In the genomic region with DNA sequence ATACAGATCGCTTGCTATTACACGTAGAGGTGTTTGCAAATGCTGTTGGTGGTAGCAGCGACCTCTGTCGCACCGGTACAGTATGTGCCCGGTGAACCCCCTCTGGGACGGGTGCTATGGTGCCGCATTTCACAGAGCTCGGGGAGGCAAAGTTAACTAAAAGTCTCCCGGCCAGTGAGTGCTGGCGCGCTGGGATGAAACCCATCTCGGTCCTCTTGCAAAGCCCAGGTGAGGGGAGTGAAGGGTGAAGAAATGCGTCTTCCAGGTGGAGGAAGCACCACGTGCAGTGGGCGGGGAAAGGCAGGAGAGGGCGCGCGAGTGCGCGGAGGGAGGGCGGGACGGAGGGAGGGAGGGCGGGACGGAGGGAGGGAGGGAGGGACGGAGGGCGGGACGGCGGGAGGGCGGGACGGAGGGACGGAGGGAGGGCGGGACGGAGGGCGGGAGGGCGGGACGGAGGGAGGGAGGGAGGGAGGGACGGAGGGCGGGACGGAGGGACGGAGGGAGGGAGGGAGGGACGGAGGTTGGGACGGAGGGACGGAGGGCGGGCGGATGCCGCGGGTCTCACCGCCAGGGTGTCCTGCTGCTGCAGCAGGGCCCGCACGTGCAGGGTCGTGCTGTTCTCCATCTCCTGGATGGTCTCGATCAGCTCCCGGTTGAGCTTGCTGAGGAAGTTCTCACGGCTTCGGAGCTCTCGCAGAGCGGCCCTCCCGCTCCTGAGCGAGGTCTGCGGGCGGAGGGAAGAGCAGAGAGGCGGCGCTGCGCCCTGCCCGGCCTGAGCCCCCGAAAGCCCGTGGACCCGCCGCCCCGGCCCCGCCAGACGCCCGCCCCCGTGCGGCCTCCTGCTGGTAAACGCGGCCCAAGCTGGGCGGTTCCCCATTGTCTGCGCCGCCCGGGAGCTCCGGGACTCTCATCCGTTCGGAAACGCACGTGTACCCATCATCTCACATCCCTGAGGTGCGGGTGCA, we compare ENCODE assay signal across 19 cellular contexts. TPM values are rescaled to one million over a fixed set of nuclear protein-coding genes. Genes with fewer than 3 reads are reported as not detected.
DNase-seq lines count a peak whose midpoint lies in the region; ATAC-seq, FAIRE-seq and TF ChIP-seq lines count a peak whose summit lies in the region.
"Had no signal": no experiment of that assay in that cellular context is flagged by ENCODE, and none has a peak within 500 bp of the region (broad histone marks: within the 10 kb centered on the region; RNA-seq: fewer than 3 reads in every experiment).

No MANE protein-coding gene starts in this region.

- H3K4me1 ChIP-seq in HepG2 (ENCODE audit: insufficient read depth, low read length) = no peaks in the 10 kb centered on the region
- no peaks in the 10 kb centered on the region for H3K4me1 ChIP-seq in uterus
- H3K4me1 ChIP-seq: A549, SJSA1, stomach had no signal

- ATAC-seq in Right ventricle myocardium inferior (peak; percentile 60), HepG2 (no peak)
- ATAC-seq: A549 had no signal

- no peak for TF ChIP-seq RAD21 in HepG2 (CRISPR knock-in tag; IDR thresholded peaks at IDR 0.05)

- peaks cover 0 to 1% (median 0%) of the 10 kb centered on the region in 3 donors for H3K27me3 Mint-ChIP-seq in immature natural killer cell (ENCODE audit: low read depth in 3 of 3)

- peak overlapping the region in 1 of 5 donors; percentile 57 for H3K4me3 Mint-ChIP-seq in immature natural killer cell
- H3K4me3 Mint-ChIP-seq: neural crest cell had no signal

- no TSS peak for BruUV-seq in HepG2 (replicated peaks; lab: Mats Ljungman, UMichigan)

- CTCF ChIA-PET in HepG2 (lab: Yijun Ruan, JAX; ENCODE audit: low intra/inter-chr PET ratio, low total read pairs) = no interaction called here

- H3K36me3 ChIP-seq in HepG2 (replicated peaks in 1 of 2; ENCODE audit: control insufficient read depth in 1 of 2, insufficient read depth in 2 of 2, low read length in 2 of 2) = peaks cover 30 to 46% of the 10 kb centered on the region in 2 experiments
- no peaks in the 10 kb centered on the region for H3K36me3 ChIP-seq in uterus

- peak; percentile 75 for DNase-seq in Right ventricle myocardium inferior (ENCODE audit: missing footprints)
- no peak for DNase-seq in cardiac septum (ENCODE audit: low spot score)
- peak; percentile 54 for DNase-seq in fibroblast of pulmonary artery (ENCODE audit: low read depth)
- no peak for DNase-seq in HepG2 (ENCODE audit: low spot score)
- peak; percentile 43 to 68 for DNase-seq in uterus
- no peak for DNase-seq in activated CD4-positive, CD25-positive, alpha-beta regulatory T cell (lab: John Stamatoyannopoulos, UW)
- no peak for DNase-seq in immature natural killer cell
- no peak for DNase-seq in activated CD4-positive, alpha-beta T cell treated with anti-CD3 and anti-CD28 coated beads for 48 hours
- DNase-seq: activated CD4-positive, CD25-positive, alpha-beta regulatory T cell treated with anti-CD3 and anti-CD28 coated beads, Interleukin-2, amount 50 U/mL, for 72 hours; activated naive CD4-positive, alpha-beta T cell treated with Interleukin-2 at 50 U/mL for 16 hours; DMS79 treated with DMSO at 0.1 percent for 48 hours; effector CD4-positive, alpha-beta T cell; NCI-H1417; NCI-H69; stomach had no signal

- peaks cover 0 to 16% (median 8%) of the 10 kb centered on the region in 3 donors for H3K36me3 Mint-ChIP-seq in immature natural killer cell

- H2AFZ ChIP-seq in HepG2 (ENCODE audit: low read length) = no peak overlapping the region

- no peaks in the 10 kb centered on the region for H3K9me3 Mint-ChIP-seq in immature natural killer cell
- H3K9me3 Mint-ChIP-seq: neural crest cell had no signal

- no peak for TF ChIP-seq EP300 in HepG2 (IDR thresholded peaks at IDR 0.05; ENCODE audit: low read depth in 2 of 2, low read length in 2 of 2)
- TF ChIP-seq EP300 in HepG2 (CRISPR knock-in tag; IDR thresholded peaks at IDR 0.05; ENCODE audit: borderline replicate concordance) = no peak

- no peak overlapping the region for H3K27ac ChIP-seq in HepG2 (ENCODE audit: extremely low read length, insufficient read depth, low read length)
- H3K27ac ChIP-seq in uterus = peak overlapping the region in 1 of 2 donors; percentile 57
- H3K27ac ChIP-seq: A549, SJSA1, stomach had no signal

- POLR2A ChIA-PET in HepG2 (lab: Yijun Ruan, JAX) = no interaction called here

- no peaks in the 10 kb centered on the region for H4K20me1 ChIP-seq in HepG2 (ENCODE audit: insufficient read depth, low read length)

- no peaks in the 10 kb centered on the region for H3K79me2 ChIP-seq in HepG2 (ENCODE audit: insufficient read depth, low read length)

- intact Hi-C loops in Right ventricle myocardium inferior (cut with DNase I) = loop anchor here (5.0 kb wide), 1 partner anchor 48 kb away; a partner anchor contains a TSS
- intact Hi-C loops in cardiac septum (cut with DNase I) = loop anchor here (10.0 kb wide), 1 partner anchor 56 kb away; no protein-coding TSS in a partner anchor
- intact Hi-C loops in HepG2 (cut with micrococcal nuclease; ENCODE audit: unreplicated experiment) = no loop called here
- intact Hi-C loops in uterus (cut with DNase I; ENCODE audit: low total_unique reads) = loop anchor here (10.0 kb wide), 1 partner anchor 56 kb away; no protein-coding TSS in a partner anchor

- H3K27ac Mint-ChIP-seq in immature natural killer cell = peak overlapping the region in 1 of 6 donors; percentile 61

- no peak overlapping the region for H3K9ac ChIP-seq in HepG2 (ENCODE audit: insufficient read depth, low read depth, low read length)

- 97% methylated on average over 88 of the region's 88 CpGs for WGBS in HepG2 (ENCODE audit: low lambda C conversion rate)

- H3K4me3 ChIP-seq in fibroblast of pulmonary artery (replicated peaks; ENCODE audit: low read depth, low read length) (peak overlapping the region; percentile 33), HepG2 (replicated peaks in 1 of 3; ENCODE audit: insufficient read depth in 1 of 3, low read depth in 2 of 3, low read length in 3 of 3) (no peak overlapping the region), uterus (peak overlapping the region in 1 of 2 donors; percentile 17)
- H3K4me3 ChIP-seq: A549, SJSA1 had no signal

- TF ChIP-seq CTCF in fibroblast of pulmonary artery (IDR thresholded peaks at IDR 0.05; ENCODE audit: low read length, missing control alignments) = no peak
- TF ChIP-seq CTCF in HepG2 (CRISPR knock-in tag; IDR thresholded peaks at IDR 0.05) = no peak
- TF ChIP-seq CTCF in uterus (IDR thresholded peaks at IDR 0.05) = peak in 2 of 4 experiments; percentile 21 to 33

- H3K4me2 ChIP-seq in HepG2 (ENCODE audit: low read depth, low read length) = no peak overlapping the region
- H3K4me2 ChIP-seq: A549 had no signal

- no peaks in the 10 kb centered on the region for H3K27me3 ChIP-seq in HepG2 (ENCODE audit: control insufficient read depth in 1 of 2, insufficient read depth in 2 of 2, low read length in 2 of 2)
- H3K27me3 ChIP-seq in uterus = no peaks in the 10 kb centered on the region
- H3K27me3 ChIP-seq: SJSA1, stomach had no signal

- in situ Hi-C loops in HepG2 (cut with HindIII; ENCODE audit: extremely low pct_ligation_motif_present, low pct_unique_long_range_greater_than_20kb) = no loop called here

- peaks cover 0 to 3% of the 10 kb centered on the region in 2 donors for H3K4me1 Mint-ChIP-seq in immature natural killer cell

- no peak for FAIRE-seq in HepG2 (lab: Jason Lieb, UNC)
- FAIRE-seq: A549, HTR-8/SVneo had no signal

- H3K9me3 ChIP-seq in HepG2 (ENCODE audit: low read length) (no peaks in the 10 kb centered on the region), uterus (no peaks in the 10 kb centered on the region)
- H3K9me3 ChIP-seq: A549, SJSA1, stomach had no signal

- no peak for TF ChIP-seq POLR2A in HepG2 (IDR thresholded peaks at IDR 0.05; ENCODE audit: insufficient read depth in 1 of 2, low read depth in 2 of 2, low read length in 2 of 2)
- no peak for TF ChIP-seq POLR2A in uterus (IDR thresholded peaks at IDR 0.05)

RNA-seq across cellular contexts. Expression of a gene that starts 11.7 kb away (rescaled TPM):
- total RNA-seq in Right ventricle myocardium inferior = 5.4 TPM
- 3.7 TPM for total RNA-seq in cardiac septum
- 3.8 and 4.7 TPM in 2 replicates for total RNA-seq in HepG2 (2016; rRNA removed; fragmentation: Illumina TruSeq; extraction: Trizol)
- 0.51 and 1.3 TPM in 2 replicates for total RNA-seq in HepG2 (2016; cell fraction: cytosol; rRNA removed; fragmentation: Illumina TruSeq; extraction: Trizol; ENCODE audit: low read depth)
- total RNA-seq in HepG2 (2016; cell fraction: insoluble cytoplasmic fraction; rRNA removed; fragmentation: Illumina TruSeq; extraction: Trizol) = 3.1 and 5.0 TPM in 2 replicates
- total RNA-seq in HepG2 (2016; cell fraction: membrane; rRNA removed; fragmentation: Illumina TruSeq; extraction: Trizol) = 2.0 and 2.7 TPM in 2 replicates
- 9.9 and 10.7 TPM in 2 replicates for total RNA-seq in HepG2 (2016; cell fraction: nucleus; rRNA removed; fragmentation: Illumina TruSeq; extraction: Trizol)
- polyA plus RNA-seq in HepG2 (2011; rRNA removed) = 18.2 and 20.6 TPM in 2 replicates
- 10.7 and 11.6 TPM in 2 replicates for polyA plus RNA-seq in HepG2 (2011; cell fraction: cytosol; rRNA removed)
- polyA plus RNA-seq in HepG2 (2011; cell fraction: nucleus; rRNA removed) = 25.9 and 27.9 TPM in 2 replicates
- 17.5 and 20.7 TPM in 2 replicates for polyA plus RNA-seq in HepG2 (2012)
- polyA plus RNA-seq in HepG2 (2016; cell fraction: cytosol; fragmentation: Illumina TruSeq; extraction: Trizol; ENCODE audit: low read depth) = 4.3 and 5.1 TPM in 2 replicates
- polyA plus RNA-seq in HepG2 (2016; cell fraction: insoluble cytoplasmic fraction; fragmentation: Illumina TruSeq; extraction: Trizol; ENCODE audit: low read depth) = 13.8 and 15.5 TPM in 2 replicates
- polyA plus RNA-seq in HepG2 (2016; cell fraction: membrane; fragmentation: Illumina TruSeq; extraction: Trizol; ENCODE audit: low read depth) = 7.8 and 8.1 TPM in 2 replicates
- 37.7 and 37.8 TPM in 2 replicates for polyA plus RNA-seq in HepG2 (2016; cell fraction: nucleus; fragmentation: Illumina TruSeq; extraction: Trizol; ENCODE audit: insufficient read depth, low read depth)
- polyA minus RNA-seq in HepG2 (2011; rRNA and poly(A)+ RNA removed; ENCODE audit: low replicate concordance) = 1.7 and 6.2 TPM in 2 replicates
- polyA minus RNA-seq in HepG2 (2011; cell fraction: cytosol; rRNA and poly(A)+ RNA removed) = 2.8 and 3.7 TPM in 2 replicates
- 16.1 and 18.5 TPM in 2 replicates for polyA minus RNA-seq in HepG2 (2011; cell fraction: nucleus; rRNA and poly(A)+ RNA removed)
- 10 to 100 TPM in 2 of 4 donors, 1 to 10 TPM in 2; 2.8 to 18.2 (median 11.2) TPM for total RNA-seq in uterus
- polyA plus RNA-seq in immature natural killer cell = under 1 TPM; 0.23 to 0.50 (median 0.32) TPM

RNA-seq across cellular contexts. Expression of a gene that starts 18.5 kb away (rescaled TPM):
- total RNA-seq in Right ventricle myocardium inferior (11.0 TPM), cardiac septum (10.4 TPM), HepG2 (2016; rRNA removed; fragmentation: Illumina TruSeq; extraction: Trizol) (56.2 and 63.0 TPM in 2 replicates), uterus (10 to 100 TPM in 3 of 4 donors, 1 to 10 TPM in 1; 3.3 to 56.7 (median 19.2) TPM)
- 12.1 and 12.3 TPM in 2 replicates for total RNA-seq in HepG2 (2016; cell fraction: cytosol; rRNA removed; fragmentation: Illumina TruSeq; extraction: Trizol; ENCODE audit: low read depth)
- total RNA-seq in HepG2 (2016; cell fraction: insoluble cytoplasmic fraction; rRNA removed; fragmentation: Illumina TruSeq; extraction: Trizol) = 49.2 and 64.0 TPM in 2 replicates
- total RNA-seq in HepG2 (2016; cell fraction: membrane; rRNA removed; fragmentation: Illumina TruSeq; extraction: Trizol) = 45.3 and 47.4 TPM in 2 replicates
- 28.6 and 30.4 TPM in 2 replicates for total RNA-seq in HepG2 (2016; cell fraction: nucleus; rRNA removed; fragmentation: Illumina TruSeq; extraction: Trizol)
- polyA plus RNA-seq in HepG2 (2011; rRNA removed) (43.8 and 46.6 TPM in 2 replicates), immature natural killer cell (10 to 100 TPM in 1 of 3 donors, 1 to 10 TPM in 2; 2.1 to 14.0 (median 6.1) TPM)
- 44.4 and 45.0 TPM in 2 replicates for polyA plus RNA-seq in HepG2 (2011; cell fraction: cytosol; rRNA removed)
- polyA plus RNA-seq in HepG2 (2011; cell fraction: nucleus; rRNA removed) = 21.2 and 22.1 TPM in 2 replicates
- polyA plus RNA-seq in HepG2 (2012) = 37.3 and 43.5 TPM in 2 replicates
- polyA plus RNA-seq in HepG2 (2016; cell fraction: cytosol; fragmentation: Illumina TruSeq; extraction: Trizol; ENCODE audit: low read depth) = 8.1 and 9.0 TPM in 2 replicates
- 75.7 and 81.5 TPM in 2 replicates for polyA plus RNA-seq in HepG2 (2016; cell fraction: insoluble cytoplasmic fraction; fragmentation: Illumina TruSeq; extraction: Trizol; ENCODE audit: low read depth)
- polyA plus RNA-seq in HepG2 (2016; cell fraction: membrane; fragmentation: Illumina TruSeq; extraction: Trizol; ENCODE audit: low read depth) = 37.6 and 38.3 TPM in 2 replicates
- polyA plus RNA-seq in HepG2 (2016; cell fraction: nucleus; fragmentation: Illumina TruSeq; extraction: Trizol; ENCODE audit: insufficient read depth, low read depth) = 57.9 and 60.5 TPM in 2 replicates
- 9.3 and 53.1 TPM in 2 replicates for polyA minus RNA-seq in HepG2 (2011; rRNA and poly(A)+ RNA removed; ENCODE audit: low replicate concordance)
- polyA minus RNA-seq in HepG2 (2011; cell fraction: cytosol; rRNA and poly(A)+ RNA removed) = 31.3 and 34.6 TPM in 2 replicates
- polyA minus RNA-seq in HepG2 (2011; cell fraction: nucleus; rRNA and poly(A)+ RNA removed) = 16.1 and 17.3 TPM in 2 replicates

RNA-seq across cellular contexts. Expression of a gene that starts 21.4 kb away (rescaled TPM):
- not detected for total RNA-seq in Right ventricle myocardium inferior
- not detected for total RNA-seq in cardiac septum
- not detected in 2 replicates for total RNA-seq in HepG2 (2016; rRNA removed; fragmentation: Illumina TruSeq; extraction: Trizol)
- not detected in 2 replicates for total RNA-seq in HepG2 (2016; cell fraction: cytosol; rRNA removed; fragmentation: Illumina TruSeq; extraction: Trizol; ENCODE audit: low read depth)
- not detected in 2 replicates for total RNA-seq in HepG2 (2016; cell fraction: insoluble cytoplasmic fraction; rRNA removed; fragmentation: Illumina TruSeq; extraction: Trizol)
- not detected in 2 replicates for total RNA-seq in HepG2 (2016; cell fraction: membrane; rRNA removed; fragmentation: Illumina TruSeq; extraction: Trizol)
- total RNA-seq in HepG2 (2016; cell fraction: nucleus; rRNA removed; fragmentation: Illumina TruSeq; extraction: Trizol) = not detected in 2 replicates
- polyA plus RNA-seq in HepG2 (2011; rRNA removed) = not detected in 2 replicates
- polyA plus RNA-seq in HepG2 (2011; cell fraction: cytosol; rRNA removed) = not detected in 2 replicates
- not detected in 2 replicates for polyA plus RNA-seq in HepG2 (2011; cell fraction: nucleus; rRNA removed)
- not detected in 2 replicates for polyA plus RNA-seq in HepG2 (2012)
- polyA plus RNA-seq in HepG2 (2016; cell fraction: cytosol; fragmentation: Illumina TruSeq; extraction: Trizol; ENCODE audit: low read depth) = not detected in 2 replicates
- not detected in 2 replicates for polyA plus RNA-seq in HepG2 (2016; cell fraction: insoluble cytoplasmic fraction; fragmentation: Illumina TruSeq; extraction: Trizol; ENCODE audit: low read depth)
- not detected in 2 replicates for polyA plus RNA-seq in HepG2 (2016; cell fraction: membrane; fragmentation: Illumina TruSeq; extraction: Trizol; ENCODE audit: low read depth)
- not detected in 2 replicates for polyA plus RNA-seq in HepG2 (2016; cell fraction: nucleus; fragmentation: Illumina TruSeq; extraction: Trizol; ENCODE audit: insufficient read depth, low read depth)
- not detected in 2 replicates for polyA minus RNA-seq in HepG2 (2011; rRNA and poly(A)+ RNA removed; ENCODE audit: low replicate concordance)
- not detected in 2 replicates for polyA minus RNA-seq in HepG2 (2011; cell fraction: cytosol; rRNA and poly(A)+ RNA removed)
- not detected in 2 replicates for polyA minus RNA-seq in HepG2 (2011; cell fraction: nucleus; rRNA and poly(A)+ RNA removed)
- total RNA-seq in uterus = not detected
- not detected for polyA plus RNA-seq in immature natural killer cell
- total RNA-seq: neural crest cell, SJSA1, stomach had no signal
- polyA plus RNA-seq: A549, stomach had no signal

RNA-seq across cellular contexts. Expression of a gene that starts 46.5 kb away (rescaled TPM):
- total RNA-seq in Right ventricle myocardium inferior (16.5 TPM), cardiac septum (10.6 TPM), HepG2 (2016; rRNA removed; fragmentation: Illumina TruSeq; extraction: Trizol) (12.1 and 18.7 TPM in 2 replicates), uterus (10 to 100 TPM in 1 of 4 donors, 1 to 10 TPM in 3; 2.4 to 21.9 (median 7.4) TPM)
- 5.2 and 6.4 TPM in 2 replicates for total RNA-seq in HepG2 (2016; cell fraction: cytosol; rRNA removed; fragmentation: Illumina TruSeq; extraction: Trizol; ENCODE audit: low read depth)
- total RNA-seq in HepG2 (2016; cell fraction: insoluble cytoplasmic fraction; rRNA removed; fragmentation: Illumina TruSeq; extraction: Trizol) = 10.8 and 18.0 TPM in 2 replicates
- 19.3 and 22.7 TPM in 2 replicates for total RNA-seq in HepG2 (2016; cell fraction: membrane; rRNA removed; fragmentation: Illumina TruSeq; extraction: Trizol)
- total RNA-seq in HepG2 (2016; cell fraction: nucleus; rRNA removed; fragmentation: Illumina TruSeq; extraction: Trizol) = 14.7 and 17.3 TPM in 2 replicates
- polyA plus RNA-seq in HepG2 (2011; rRNA removed) (10.0 and 11.5 TPM in 2 replicates), immature natural killer cell (under 1 TPM; 0.08 to 0.27 (median 0.21) TPM)
- polyA plus RNA-seq in HepG2 (2011; cell fraction: cytosol; rRNA removed) = 5.9 and 7.7 TPM in 2 replicates
- polyA plus RNA-seq in HepG2 (2011; cell fraction: nucleus; rRNA removed) = 33.8 and 40.6 TPM in 2 replicates
- polyA plus RNA-seq in HepG2 (2012) = 33.1 and 35.1 TPM in 2 replicates
- polyA plus RNA-seq in HepG2 (2016; cell fraction: cytosol; fragmentation: Illumina TruSeq; extraction: Trizol; ENCODE audit: low read depth) = 9.1 and 11.5 TPM in 2 replicates
- 37.4 and 47.0 TPM in 2 replicates for polyA plus RNA-seq in HepG2 (2016; cell fraction: insoluble cytoplasmic fraction; fragmentation: Illumina TruSeq; extraction: Trizol; ENCODE audit: low read depth)
- 35.3 and 38.7 TPM in 2 replicates for polyA plus RNA-seq in HepG2 (2016; cell fraction: membrane; fragmentation: Illumina TruSeq; extraction: Trizol; ENCODE audit: low read depth)
- polyA plus RNA-seq in HepG2 (2016; cell fraction: nucleus; fragmentation: Illumina TruSeq; extraction: Trizol; ENCODE audit: insufficient read depth, low read depth) = 63.1 and 67.8 TPM in 2 replicates
- polyA minus RNA-seq in HepG2 (2011; rRNA and poly(A)+ RNA removed; ENCODE audit: low replicate concordance) = 2.4 and 12.0 TPM in 2 replicates
- 11.2 and 12.0 TPM in 2 replicates for polyA minus RNA-seq in HepG2 (2011; cell fraction: cytosol; rRNA and poly(A)+ RNA removed)
- polyA minus RNA-seq in HepG2 (2011; cell fraction: nucleus; rRNA and poly(A)+ RNA removed) = 9.6 and 12.7 TPM in 2 replicates

RNA-seq across cellular contexts. Expression of a gene that starts 51.8 kb away (rescaled TPM):
- total RNA-seq in Right ventricle myocardium inferior (not detected), cardiac septum (not detected), HepG2 (2016; rRNA removed; fragmentation: Illumina TruSeq; extraction: Trizol) (not detected in 2 replicates), uterus (not detected)
- not detected in 2 replicates for total RNA-seq in HepG2 (2016; cell fraction: cytosol; rRNA removed; fragmentation: Illumina TruSeq; extraction: Trizol; ENCODE audit: low read depth)
- not detected in 2 replicates for total RNA-seq in HepG2 (2016; cell fraction: insoluble cytoplasmic fraction; rRNA removed; fragmentation: Illumina TruSeq; extraction: Trizol)
- total RNA-seq in HepG2 (2016; cell fraction: membrane; rRNA removed; fragmentation: Illumina TruSeq; extraction: Trizol) = not detected in 2 replicates
- not detected in 2 replicates for total RNA-seq in HepG2 (2016; cell fraction: nucleus; rRNA removed; fragmentation: Illumina TruSeq; extraction: Trizol)
- polyA plus RNA-seq in HepG2 (2011; rRNA removed) (not detected in 2 replicates), immature natural killer cell (not detected)
- polyA plus RNA-seq in HepG2 (2011; cell fraction: cytosol; rRNA removed) = not detected in 2 replicates
- not detected in 2 replicates for polyA plus RNA-seq in HepG2 (2011; cell fraction: nucleus; rRNA removed)
- not detected in 2 replicates for polyA plus RNA-seq in HepG2 (2012)
- not detected in 2 replicates for polyA plus RNA-seq in HepG2 (2016; cell fraction: cytosol; fragmentation: Illumina TruSeq; extraction: Trizol; ENCODE audit: low read depth)
- polyA plus RNA-seq in HepG2 (2016; cell fraction: insoluble cytoplasmic fraction; fragmentation: Illumina TruSeq; extraction: Trizol; ENCODE audit: low read depth) = not detected in 2 replicates
- not detected in 2 replicates for polyA plus RNA-seq in HepG2 (2016; cell fraction: membrane; fragmentation: Illumina TruSeq; extraction: Trizol; ENCODE audit: low read depth)
- polyA plus RNA-seq in HepG2 (2016; cell fraction: nucleus; fragmentation: Illumina TruSeq; extraction: Trizol; ENCODE audit: insufficient read depth, low read depth) = not detected in 2 replicates
- not detected in 2 replicates for polyA minus RNA-seq in HepG2 (2011; rRNA and poly(A)+ RNA removed; ENCODE audit: low replicate concordance)
- not detected in 2 replicates for polyA minus RNA-seq in HepG2 (2011; cell fraction: cytosol; rRNA and poly(A)+ RNA removed)
- not detected in 2 replicates for polyA minus RNA-seq in HepG2 (2011; cell fraction: nucleus; rRNA and poly(A)+ RNA removed)
- total RNA-seq: neural crest cell, SJSA1, stomach had no signal
- polyA plus RNA-seq: A549, stomach had no signal

Comparison
In these comparisons a context has a peak if more than half of its experiments do, and no peak if none do; other contexts are left out.
1. DNase-seq: peak in Right ventricle myocardium inferior (single experiment), fibroblast of pulmonary artery (single experiment) and uterus (2 of 2); none in cardiac septum (single experiment), HepG2 (single experiment), activated CD4-positive, CD25-positive, alpha-beta regulatory T cell (0 of 4), immature natural killer cell (0 of 3) and activated CD4-positive, alpha-beta T cell treated with anti-CD3 and anti-CD28 coated beads for 48 hours (single experiment).